Comparison of ENCODE assay signal across 20 cellular contexts in the genomic region with DNA sequence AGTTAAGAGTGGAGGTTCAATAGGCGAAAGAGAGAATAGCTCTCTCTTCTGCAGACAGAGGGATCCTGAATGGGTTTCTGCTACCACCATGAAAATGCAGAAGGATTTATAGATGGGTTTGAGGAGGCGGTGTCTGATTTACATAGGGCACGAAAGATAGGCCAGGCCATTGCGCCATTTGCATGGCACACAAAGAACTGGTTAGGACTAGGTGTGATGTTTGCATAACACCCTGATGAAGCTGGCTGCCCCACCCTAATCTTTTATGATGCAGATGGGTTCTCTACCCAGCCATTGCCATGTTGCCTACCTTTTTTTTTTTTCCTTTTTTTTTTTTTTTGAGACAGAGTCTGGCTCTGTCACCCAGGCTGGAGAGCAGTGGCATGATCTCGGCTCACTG.
"Had no signal": no experiment of that assay in that cellular context is flagged by ENCODE, and none has a peak within 500 bp of the region (broad histone marks: within the 10 kb centered on the region; RNA-seq: fewer than 3 reads in every experiment).

No MANE protein-coding gene starts in this region.

- H3K36me3 ChIP-seq: colonic mucosa, neutrophil, right atrium auricular region, tibial artery, upper lobe of left lung, uterus had no signal

- H3K79me2 ChIP-seq: hepatocyte had no signal

- H3K4me1 Mint-ChIP-seq: nephron progenitor cell had no signal

- H3K27ac ChIP-seq: colonic mucosa, hepatocyte, neutrophil, right atrium auricular region, tibial artery, upper lobe of left lung, uterus had no signal

- H2AFZ ChIP-seq: hepatocyte had no signal

- H3K27ac Mint-ChIP-seq: naive thymus-derived CD4-positive, alpha-beta T cell; nephron progenitor cell; stimulated activated naive CD8-positive, alpha-beta T cell treated with anti-CD3 and anti-CD28 coated beads, Interleukin-15, Interleukin-2, amounts not matched to agents 100 ng/mL and 50 ng/mL, for 24 hours had no signal

- H3K4me2 ChIP-seq: hepatocyte had no signal

- ATAC-seq: left lobe of liver; naive thymus-derived CD4-positive, alpha-beta T cell had no signal

- H3K9me3 ChIP-seq: colonic mucosa, neutrophil, right atrium auricular region, tibial artery, upper lobe of left lung, uterus had no signal

- H3K9me3 Mint-ChIP-seq: stimulated activated naive CD8-positive, alpha-beta T cell treated with anti-CD3 and anti-CD28 coated beads, Interleukin-15, Interleukin-2, amounts not matched to agents 100 ng/mL and 50 ng/mL, for 24 hours had no signal

- H3K27me3 ChIP-seq: colonic mucosa, hepatocyte, neutrophil, right atrium auricular region, upper lobe of left lung, uterus had no signal

- DNase-seq: colonic mucosa; dermis blood vessel endothelial cell; foreskin melanocyte; head of caudate nucleus; islet precursor cell; mammary epithelial cell; naive thymus-derived CD4-positive, alpha-beta T cell; nephron progenitor cell; posterior cingulate gyrus; small intestine; stimulated activated CD4-positive, alpha-beta T cell treated with anti-CD3 and anti-CD28 coated beads, Interleukin-12 subunit alpha, Interleukin-12 subunit beta, amount 100 ng/mL, for 4 hours; tibial artery; upper lobe of left lung; uterus had no signal

- FAIRE-seq: endothelial cell of umbilical vein, small intestine had no signal

- H3K4me3 ChIP-seq: colonic mucosa, hepatocyte, right atrium auricular region, tibial artery, upper lobe of left lung, uterus had no signal

- H3K36me3 Mint-ChIP-seq: naive thymus-derived CD4-positive, alpha-beta T cell had no signal

- H3K4me3 Mint-ChIP-seq: naive thymus-derived CD4-positive, alpha-beta T cell; nephron progenitor cell; stimulated activated naive CD8-positive, alpha-beta T cell treated with anti-CD3 and anti-CD28 coated beads, Interleukin-15, Interleukin-2, amounts not matched to agents 100 ng/mL and 50 ng/mL, for 24 hours had no signal

- H3K4me1 ChIP-seq: colonic mucosa, right atrium auricular region, tibial artery, upper lobe of left lung, uterus had no signal
